In genomic region chr12:56636675-56637540, GRCh38 we compare ENCODE assay signal across 1 cellular context.
TF ChIP-seq lines count a peak whose summit lies in the region.

No MANE protein-coding gene starts in this region.

TF ChIP-seq in GM12878, 131 proteins besides CTCF, POLR2A, EP300 and RAD21 (continued from another document):
- TF ChIP-seq, protein P1, sequence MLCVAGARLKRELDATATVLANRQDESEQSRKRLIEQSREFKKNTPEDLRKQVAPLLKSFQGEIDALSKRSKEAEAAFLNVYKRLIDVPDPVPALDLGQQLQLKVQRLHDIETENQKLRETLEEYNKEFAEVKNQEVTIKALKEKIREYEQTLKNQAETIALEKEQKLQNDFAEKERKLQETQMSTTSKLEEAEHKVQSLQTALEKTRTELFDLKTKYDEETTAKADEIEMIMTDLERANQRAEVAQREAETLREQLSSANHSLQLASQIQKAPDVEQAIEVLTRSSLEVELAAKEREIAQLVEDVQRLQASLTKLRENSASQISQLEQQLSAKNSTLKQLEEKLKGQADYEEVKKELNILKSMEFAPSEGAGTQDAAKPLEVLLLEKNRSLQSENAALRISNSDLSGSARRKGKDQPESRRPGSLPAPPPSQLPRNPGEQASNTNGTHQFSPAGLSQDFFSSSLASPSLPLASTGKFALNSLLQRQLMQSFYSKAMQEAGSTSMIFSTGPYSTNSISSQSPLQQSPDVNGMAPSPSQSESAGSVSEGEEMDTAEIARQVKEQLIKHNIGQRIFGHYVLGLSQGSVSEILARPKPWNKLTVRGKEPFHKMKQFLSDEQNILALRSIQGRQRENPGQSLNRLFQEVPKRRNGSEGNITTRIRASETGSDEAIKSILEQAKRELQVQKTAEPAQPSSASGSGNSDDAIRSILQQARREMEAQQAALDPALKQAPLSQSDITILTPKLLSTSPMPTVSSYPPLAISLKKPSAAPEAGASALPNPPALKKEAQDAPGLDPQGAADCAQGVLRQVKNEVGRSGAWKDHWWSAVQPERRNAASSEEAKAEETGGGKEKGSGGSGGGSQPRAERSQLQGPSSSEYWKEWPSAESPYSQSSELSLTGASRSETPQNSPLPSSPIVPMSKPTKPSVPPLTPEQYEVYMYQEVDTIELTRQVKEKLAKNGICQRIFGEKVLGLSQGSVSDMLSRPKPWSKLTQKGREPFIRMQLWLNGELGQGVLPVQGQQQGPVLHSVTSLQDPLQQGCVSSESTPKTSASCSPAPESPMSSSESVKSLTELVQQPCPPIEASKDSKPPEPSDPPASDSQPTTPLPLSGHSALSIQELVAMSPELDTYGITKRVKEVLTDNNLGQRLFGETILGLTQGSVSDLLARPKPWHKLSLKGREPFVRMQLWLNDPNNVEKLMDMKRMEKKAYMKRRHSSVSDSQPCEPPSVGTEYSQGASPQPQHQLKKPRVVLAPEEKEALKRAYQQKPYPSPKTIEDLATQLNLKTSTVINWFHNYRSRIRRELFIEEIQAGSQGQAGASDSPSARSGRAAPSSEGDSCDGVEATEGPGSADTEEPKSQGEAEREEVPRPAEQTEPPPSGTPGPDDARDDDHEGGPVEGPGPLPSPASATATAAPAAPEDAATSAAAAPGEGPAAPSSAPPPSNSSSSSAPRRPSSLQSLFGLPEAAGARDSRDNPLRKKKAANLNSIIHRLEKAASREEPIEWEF (IDR thresholded peaks at IDR 0.05; ENCODE audit: insufficient replicate concordance, low read depth, low read length) = no peak
- TF ChIP-seq SIN3A (IDR thresholded peaks at IDR 0.05; ENCODE audit: low read depth, low read length) (peak; percentile 62), ASH2L (IDR thresholded peaks at IDR 0.05; ENCODE audit: borderline replicate concordance, low read depth) (no peak), POLR2AphosphoS5 (IDR thresholded peaks at IDR 0.05; ENCODE audit: low read length) (peak; percentile 86), ZNF687 (IDR thresholded peaks at IDR 0.05) (no peak), BHLHE40 (IDR thresholded peaks at IDR 0.05; ENCODE audit: borderline replicate concordance in 1 of 2, low read depth in 2 of 2, low read length in 1 of 2) (peak; percentile 52 to 62; a peak in 2 of 4 replicates), SP1 (IDR thresholded peaks at IDR 0.05; ENCODE audit: low read depth, low read length) (peak; percentile 49), ZBED1 (IDR thresholded peaks at IDR 0.05; ENCODE audit: borderline replicate concordance) (peak; percentile 79; the same call in 1 of the 2 replicates), WRNIP1 (IDR thresholded peaks at IDR 0.05; ENCODE audit: borderline replicate concordance, low read depth, low read length) (peak; percentile 46; the same call in 1 of the 2 replicates), RELA (IDR thresholded peaks at IDR 0.05; ENCODE audit: borderline replicate concordance, partially characterized antibody) (peak; percentile 58), SPI1 (IDR thresholded peaks at IDR 0.05; ENCODE audit: borderline replicate concordance, insufficient read depth, low read depth, low read length) (0 out of 2 replicates have a peak, but pooled peaks have one; percentile 15), POU2F2 (IDR thresholded peaks at IDR 0.05; ENCODE audit: borderline replicate concordance, low read depth, low read length) (peak; percentile 51; the same call in 2 of the 3 replicates), YY1 (IDR thresholded peaks at IDR 0.05; ENCODE audit: low read depth, low read length) (peak; percentile 47; the same call in 1 of the 2 replicates), EED (IDR thresholded peaks at IDR 0.05; ENCODE audit: low read depth) (peak; percentile 85), ESRRA (IDR thresholded peaks at IDR 0.05; ENCODE audit: low read length) (peak; percentile 17; the same call in 1 of the 2 replicates), PAX8 (IDR thresholded peaks at IDR 0.05) (0 out of 2 replicates have a peak, but pooled peaks have one; percentile 45), KLF5 (IDR thresholded peaks at IDR 0.05; ENCODE audit: partially characterized antibody) (no peak), SMAD1 (IDR thresholded peaks at IDR 0.05; ENCODE audit: low read depth, partially characterized antibody) (peak; percentile 100), TCF3 (IDR thresholded peaks at IDR 0.05; ENCODE audit: borderline replicate concordance, insufficient read depth, low read depth, low read length) (0 out of 2 replicates have a peak, but pooled peaks have one; percentile 13), MEF2B (IDR thresholded peaks at IDR 0.05; ENCODE audit: partially characterized antibody, poor library complexity, severe bottlenecking) (peak; percentile 92), RB1 (IDR thresholded peaks at IDR 0.05; ENCODE audit: borderline replicate concordance) (peak; percentile 64; the same call in 1 of the 2 replicates)
